In the genomic region with DNA sequence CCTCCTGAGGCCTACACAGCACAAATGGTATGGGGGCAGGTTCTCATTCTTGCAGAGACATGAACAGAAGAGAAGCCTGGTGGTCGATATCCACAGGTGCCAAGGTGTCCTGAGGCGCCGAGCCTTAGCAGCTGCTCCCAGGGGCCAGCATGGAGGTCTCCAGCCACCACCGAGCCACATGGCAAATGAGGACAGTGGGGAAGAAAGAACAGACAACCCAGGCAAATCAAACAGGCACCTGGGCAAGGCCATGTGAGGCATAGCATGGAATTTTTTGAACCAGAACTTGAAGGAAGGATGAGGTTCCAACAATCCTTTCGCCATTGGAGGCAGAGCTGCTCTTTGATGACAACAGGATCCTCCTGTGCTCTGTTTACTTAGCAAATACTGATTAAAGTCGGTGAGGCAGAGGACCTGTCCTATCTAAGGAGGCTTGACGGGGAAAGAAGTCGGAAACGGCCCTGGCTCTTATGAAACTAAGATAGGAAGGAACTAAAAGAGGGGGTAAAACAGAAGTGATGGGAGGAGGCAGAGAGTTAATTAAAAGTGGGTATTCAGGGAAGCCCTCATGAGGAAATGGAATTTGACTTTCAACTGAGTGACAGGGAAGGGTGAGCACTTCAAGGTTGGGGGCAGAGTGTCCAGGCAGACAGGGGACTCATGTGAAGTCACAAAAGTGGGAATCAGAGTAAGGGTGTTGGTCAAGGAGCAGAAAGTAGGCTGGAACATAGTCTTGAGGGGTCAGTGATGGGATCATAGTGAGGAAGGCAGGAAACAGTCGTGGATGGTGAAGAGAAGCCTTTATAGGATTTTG, we compare ENCODE assay signal across 24 cellular contexts. TPM values are rescaled to one million over a fixed set of nuclear protein-coding genes. Genes with fewer than 3 reads are reported as not detected.
"Had no signal": no experiment of that assay in that cellular context is flagged by ENCODE, and none has a peak within 500 bp of the region (broad histone marks: within the 10 kb centered on the region; RNA-seq: fewer than 3 reads in every experiment).

No MANE protein-coding gene starts in this region.

- H3K27ac Mint-ChIP-seq: immature natural killer cell; naive B cell; stimulated activated memory B cell treated with anti-CD40 and anti-IgM and Interleukin-4, amounts not matched to agents 10 μg/mL and 1 μg/mL and 100 μg/mL, for 72 hours; T-helper 1 cell treated with Interleukin-12 subunit alpha and Interleukin-12 subunit beta and Interleukin-4 antibody, amounts not matched to agents 30 μg/mL and 1 μg/mL, for 36 hours had no signal

- H3K9me3 ChIP-seq: ascending aorta, heart right ventricle, ovary, thoracic aorta had no signal

- H3K9me3 Mint-ChIP-seq: immature natural killer cell; stimulated activated memory B cell treated with anti-CD40 and anti-IgM and Interleukin-4, amounts not matched to agents 10 μg/mL and 1 μg/mL and 100 μg/mL, for 72 hours; T-helper 1 cell treated with Interleukin-12 subunit alpha and Interleukin-12 subunit beta and Interleukin-4 antibody, amounts not matched to agents 30 μg/mL and 1 μg/mL, for 36 hours had no signal

- H3K4me3 Mint-ChIP-seq: immature natural killer cell; stimulated activated memory B cell treated with anti-CD40 and anti-IgM and Interleukin-4, amounts not matched to agents 10 μg/mL and 1 μg/mL and 100 μg/mL, for 72 hours; T-helper 1 cell treated with Interleukin-12 subunit alpha and Interleukin-12 subunit beta and Interleukin-4 antibody, amounts not matched to agents 30 μg/mL and 1 μg/mL, for 36 hours had no signal

- DNase-seq: activated CD4-positive, alpha-beta T cell treated with anti-CD3 and anti-CD28 coated beads, Interleukin-2, amount 50 U/mL, for 1 hour; activated CD4-positive, CD25-positive, alpha-beta regulatory T cell treated with anti-CD3 and anti-CD28 coated beads, Interleukin-2, amount 50 U/mL, for 72 hours; activated CD8-positive, alpha-beta memory T cell treated with anti-CD3 and anti-CD28 coated beads for 24 hours; activated CD8-positive, alpha-beta memory T cell treated with anti-CD3 and anti-CD28 coated beads, Interleukin-2, amount 50 U/mL, for 48 hours; activated effector memory CD4-positive, alpha-beta T cell treated with Interleukin-2 at 50 U/mL for 16 hours; activated naive CD4-positive, alpha-beta T cell treated with anti-CD3 and anti-CD28 coated beads, Interleukin-2, amount 50 U/mL, for 16 hours; activated T-cell treated with anti-CD3 and anti-CD28 coated beads, Interleukin-2, amount 50 U/mL, for 48 hours; cerebellar nuclear complex; cortex of kidney; heart right ventricle; immature natural killer cell; kidney glomerular epithelial cell; left ventricle myocardium superior; naive B cell; ovary; spleen; stimulated activated CD4-positive, alpha-beta T cell treated with anti-CD3 and anti-CD28 coated beads, Interleukin-4, amount 100 ng/mL, for 4 hours had no signal

- H3K27me3 ChIP-seq: ascending aorta, ovary had no signal

- H3K36me3 Mint-ChIP-seq: immature natural killer cell; naive B cell; stimulated activated memory B cell treated with anti-CD40 and anti-IgM and Interleukin-4, amounts not matched to agents 10 μg/mL and 1 μg/mL and 100 μg/mL, for 72 hours had no signal

- H3K4me1 Mint-ChIP-seq: immature natural killer cell; naive B cell; stimulated activated memory B cell treated with anti-CD40 and anti-IgM and Interleukin-4, amounts not matched to agents 10 μg/mL and 1 μg/mL and 100 μg/mL, for 72 hours had no signal

- H3K27ac ChIP-seq: ascending aorta, heart right ventricle, ovary, spleen, thoracic aorta had no signal

- H3K4me3 ChIP-seq: ascending aorta, heart right ventricle, ovary, spleen, thoracic aorta had no signal

- ATAC-seq: esophagus mucosa; heart right ventricle; left ventricle myocardium superior; sciatic nerve; stimulated activated memory B cell treated with anti-CD40 and anti-IgM and Interleukin-4, amounts not matched to agents 10 μg/mL and 1 μg/mL and 100 μg/mL, for 72 hours had no signal

- H3K4me1 ChIP-seq: ascending aorta, heart right ventricle, spleen had no signal

- H3K36me3 ChIP-seq: ascending aorta, heart right ventricle, ovary, spleen, thoracic aorta had no signal

RNA-seq across cellular contexts. Expression of a gene that starts 8.6 kb away (rescaled TPM):
- total RNA-seq: ascending aorta, heart right ventricle, left ventricle myocardium superior, sciatic nerve, spleen, thoracic aorta, ureter had no signal
- polyA plus RNA-seq: immature natural killer cell had no signal

RNA-seq across cellular contexts. Expression of a gene that starts 16.8 kb away (rescaled TPM):
- total RNA-seq: ascending aorta, heart right ventricle, left ventricle myocardium superior, sciatic nerve, spleen, ureter had no signal
- polyA plus RNA-seq: heart right ventricle, immature natural killer cell, ovary had no signal
